1 cellular context compared by ENCODE assay signal in the genomic region with DNA sequence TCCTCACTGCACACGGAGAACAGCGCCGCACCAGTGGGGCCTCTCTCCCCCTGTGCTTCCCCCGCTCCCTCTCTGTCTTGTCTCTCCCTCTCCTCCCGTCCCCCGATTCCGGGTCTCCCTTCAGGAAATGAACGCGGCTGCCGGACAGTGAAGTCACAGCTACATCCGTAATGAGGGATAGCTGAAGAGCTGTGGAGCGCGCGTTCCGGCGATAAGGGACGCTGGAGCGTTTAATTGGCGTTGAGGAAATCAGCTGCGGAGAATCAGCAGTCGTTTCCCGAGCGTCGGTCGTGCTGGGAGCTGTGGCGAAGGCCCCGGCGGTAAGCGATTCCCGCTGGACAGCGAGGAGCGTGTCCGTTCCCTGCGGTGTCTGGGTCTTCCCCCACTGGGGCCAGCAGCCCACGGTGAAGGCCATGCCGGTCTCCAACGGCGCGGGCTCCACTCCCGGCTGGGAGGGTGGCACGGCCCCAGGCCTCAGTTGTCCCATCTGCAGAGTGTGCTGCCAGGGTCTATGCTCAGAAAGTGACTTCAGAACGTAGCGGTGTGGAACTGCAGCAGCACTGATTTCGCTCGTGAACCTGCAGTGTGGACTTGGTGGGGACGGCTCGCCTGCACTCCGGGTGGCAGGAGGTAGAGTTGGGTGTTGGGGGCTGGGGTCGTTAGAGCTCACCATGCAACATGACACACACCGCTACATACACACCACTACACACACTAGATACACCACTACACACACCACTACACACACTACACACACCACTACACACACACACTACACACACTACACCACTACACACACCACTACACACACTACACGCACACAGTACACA.
A peak's percentile ranks its signal among the peaks of the same experiment; 100 is the strongest.
TF ChIP-seq lines count a peak whose summit lies in the region.

No MANE protein-coding gene starts in this region.

TF ChIP-seq in HepG2, 621 proteins besides CTCF, POLR2A, EP300 and RAD21:
- TF ChIP-seq, protein P1, sequence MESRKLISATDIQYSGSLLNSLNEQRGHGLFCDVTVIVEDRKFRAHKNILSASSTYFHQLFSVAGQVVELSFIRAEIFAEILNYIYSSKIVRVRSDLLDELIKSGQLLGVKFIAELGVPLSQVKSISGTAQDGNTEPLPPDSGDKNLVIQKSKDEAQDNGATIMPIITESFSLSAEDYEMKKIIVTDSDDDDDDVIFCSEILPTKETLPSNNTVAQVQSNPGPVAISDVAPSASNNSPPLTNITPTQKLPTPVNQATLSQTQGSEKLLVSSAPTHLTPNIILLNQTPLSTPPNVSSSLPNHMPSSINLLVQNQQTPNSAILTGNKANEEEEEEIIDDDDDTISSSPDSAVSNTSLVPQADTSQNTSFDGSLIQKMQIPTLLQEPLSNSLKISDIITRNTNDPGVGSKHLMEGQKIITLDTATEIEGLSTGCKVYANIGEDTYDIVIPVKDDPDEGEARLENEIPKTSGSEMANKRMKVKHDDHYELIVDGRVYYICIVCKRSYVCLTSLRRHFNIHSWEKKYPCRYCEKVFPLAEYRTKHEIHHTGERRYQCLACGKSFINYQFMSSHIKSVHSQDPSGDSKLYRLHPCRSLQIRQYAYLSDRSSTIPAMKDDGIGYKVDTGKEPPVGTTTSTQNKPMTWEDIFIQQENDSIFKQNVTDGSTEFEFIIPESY (CRISPR knock-in tag; IDR thresholded peaks at IDR 0.05), result 0 out of 2 replicates have a peak, but pooled peaks have one; percentile 22
- TF ChIP-seq ZNF34 (CRISPR knock-in tag; IDR thresholded peaks at IDR 0.05; ENCODE audit: borderline replicate concordance) (no peak), ZBTB38 (CRISPR knock-in tag; IDR thresholded peaks at IDR 0.05) (peak; percentile 35; the same call in 1 of the 2 replicates), ZNF768 (CRISPR knock-in tag; IDR thresholded peaks at IDR 0.05) (peak; percentile 21; the same call in 1 of the 2 replicates), ZNF350 (CRISPR knock-in tag; IDR thresholded peaks at IDR 0.05; ENCODE audit: borderline replicate concordance, low read depth) (no peak), PRPF4 (IDR thresholded peaks at IDR 0.05; ENCODE audit: low read depth, low read length, poor library complexity, severe bottlenecking) (peak; percentile 24), ZNF629 (CRISPR knock-in tag; conservative IDR thresholded peaks at IDR 0.05) (0 out of 2 replicates have a peak, but pooled peaks have one; percentile 32), RXRA (CRISPR knock-in tag; IDR thresholded peaks at IDR 0.05) (0 out of 2 replicates have a peak, but pooled peaks have one; percentile 26)
- TF ChIP-seq, protein P2, sequence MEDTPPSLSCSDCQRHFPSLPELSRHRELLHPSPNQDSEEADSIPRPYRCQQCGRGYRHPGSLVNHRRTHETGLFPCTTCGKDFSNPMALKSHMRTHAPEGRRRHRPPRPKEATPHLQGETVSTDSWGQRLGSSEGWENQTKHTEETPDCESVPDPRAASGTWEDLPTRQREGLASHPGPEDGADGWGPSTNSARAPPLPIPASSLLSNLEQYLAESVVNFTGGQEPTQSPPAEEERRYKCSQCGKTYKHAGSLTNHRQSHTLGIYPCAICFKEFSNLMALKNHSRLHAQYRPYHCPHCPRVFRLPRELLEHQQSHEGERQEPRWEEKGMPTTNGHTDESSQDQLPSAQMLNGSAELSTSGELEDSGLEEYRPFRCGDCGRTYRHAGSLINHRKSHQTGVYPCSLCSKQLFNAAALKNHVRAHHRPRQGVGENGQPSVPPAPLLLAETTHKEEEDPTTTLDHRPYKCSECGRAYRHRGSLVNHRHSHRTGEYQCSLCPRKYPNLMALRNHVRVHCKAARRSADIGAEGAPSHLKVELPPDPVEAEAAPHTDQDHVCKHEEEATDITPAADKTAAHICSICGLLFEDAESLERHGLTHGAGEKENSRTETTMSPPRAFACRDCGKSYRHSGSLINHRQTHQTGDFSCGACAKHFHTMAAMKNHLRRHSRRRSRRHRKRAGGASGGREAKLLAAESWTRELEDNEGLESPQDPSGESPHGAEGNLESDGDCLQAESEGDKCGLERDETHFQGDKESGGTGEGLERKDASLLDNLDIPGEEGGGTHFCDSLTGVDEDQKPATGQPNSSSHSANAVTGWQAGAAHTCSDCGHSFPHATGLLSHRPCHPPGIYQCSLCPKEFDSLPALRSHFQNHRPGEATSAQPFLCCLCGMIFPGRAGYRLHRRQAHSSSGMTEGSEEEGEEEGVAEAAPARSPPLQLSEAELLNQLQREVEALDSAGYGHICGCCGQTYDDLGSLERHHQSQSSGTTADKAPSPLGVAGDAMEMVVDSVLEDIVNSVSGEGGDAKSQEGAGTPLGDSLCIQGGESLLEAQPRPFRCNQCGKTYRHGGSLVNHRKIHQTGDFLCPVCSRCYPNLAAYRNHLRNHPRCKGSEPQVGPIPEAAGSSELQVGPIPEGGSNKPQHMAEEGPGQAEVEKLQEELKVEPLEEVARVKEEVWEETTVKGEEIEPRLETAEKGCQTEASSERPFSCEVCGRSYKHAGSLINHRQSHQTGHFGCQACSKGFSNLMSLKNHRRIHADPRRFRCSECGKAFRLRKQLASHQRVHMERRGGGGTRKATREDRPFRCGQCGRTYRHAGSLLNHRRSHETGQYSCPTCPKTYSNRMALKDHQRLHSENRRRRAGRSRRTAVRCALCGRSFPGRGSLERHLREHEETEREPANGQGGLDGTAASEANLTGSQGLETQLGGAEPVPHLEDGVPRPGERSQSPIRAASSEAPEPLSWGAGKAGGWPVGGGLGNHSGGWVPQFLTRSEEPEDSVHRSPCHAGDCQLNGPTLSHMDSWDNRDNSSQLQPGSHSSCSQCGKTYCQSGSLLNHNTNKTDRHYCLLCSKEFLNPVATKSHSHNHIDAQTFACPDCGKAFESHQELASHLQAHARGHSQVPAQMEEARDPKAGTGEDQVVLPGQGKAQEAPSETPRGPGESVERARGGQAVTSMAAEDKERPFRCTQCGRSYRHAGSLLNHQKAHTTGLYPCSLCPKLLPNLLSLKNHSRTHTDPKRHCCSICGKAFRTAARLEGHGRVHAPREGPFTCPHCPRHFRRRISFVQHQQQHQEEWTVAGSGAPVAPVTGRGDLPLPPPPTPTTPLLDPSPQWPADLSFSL (CRISPR knock-in tag; IDR thresholded peaks at IDR 0.05), result peak; percentile 95; the same call in 1 of the 2 replicates
